ENCODE assay signal across 18 cellular contexts in genomic region chr11:114251797-114252327, GRCh38. TPM values are rescaled to one million over a fixed set of nuclear protein-coding genes. Genes with fewer than 3 reads are reported as not detected.
DNase-seq lines count a peak whose midpoint lies in the region; ATAC-seq and TF ChIP-seq lines count a peak whose summit lies in the region.
"Had no signal": no experiment of that assay in that cellular context is flagged by ENCODE, and none has a peak within 500 bp of the region (broad histone marks: within the 10 kb centered on the region; RNA-seq: fewer than 3 reads in every experiment).

No MANE protein-coding gene starts in this region.

- RAD21 ChIA-PET in HCT116 (lab: Charles Lee; ENCODE audit: low non-redundant PET in 1 of 2, low total read pairs in 2 of 2, uncharacterized antibody in 2 of 2, unreplicated experiment in 2 of 2) = no interaction called here

- CTCF ChIA-PET in HCT116 (lab: Charles Lee) = interaction anchor here (1.9 kb wide), 1 partner anchor 9 kb away, joined by 5 read pairs; no protein-coding TSS in a partner anchor
- CTCF ChIA-PET in naive thymus-derived CD4-positive, alpha-beta T cell (lab: Charles Lee) = interaction anchor here (0.6 to 2.8 kb wide), 2 partner anchors 9 to 89 kb away, joined by 3 to 14 read pairs; no protein-coding TSS in a partner anchor

- no peak overlapping the region for H3K4me3 Mint-ChIP-seq in naive thymus-derived CD4-positive, alpha-beta T cell
- H3K4me3 Mint-ChIP-seq: activated CD4-positive, alpha-beta T cell treated with anti-CD3 and anti-CD28 coated beads, Interleukin-2, amount 10 ng/mL, durations not matched to agents 24 days and 14 days; dendritic cell treated with granulocyte-macrophage colony-stimulating factor and Interleukin-4, amounts not matched to agents 40 ng/mL and 50 ng/mL, for 4 days; T-cell had no signal

- TF ChIP-seq CTCF in HCT116 (IDR thresholded peaks at IDR 0.05 in 2 of 3, conservative IDR thresholded peaks at IDR 0.05 in 1 of 3; ENCODE audit: borderline replicate concordance in 1 of 3, insufficient read depth in 1 of 3, low read depth in 2 of 3, low read length in 2 of 3) (no peak), heart left ventricle (IDR thresholded peaks at IDR 0.05) (no peak)

- H3K9me3 Mint-ChIP-seq in naive thymus-derived CD4-positive, alpha-beta T cell = peaks cover 0 to 3% (median 0%) of the 10 kb centered on the region in 11 donors
- H3K9me3 Mint-ChIP-seq: activated CD4-positive, alpha-beta T cell treated with anti-CD3 and anti-CD28 coated beads, Interleukin-2, amount 10 ng/mL, durations not matched to agents 24 days and 14 days; dendritic cell treated with granulocyte-macrophage colony-stimulating factor and Interleukin-4, amounts not matched to agents 40 ng/mL and 50 ng/mL, for 4 days; T-cell had no signal

- H3K36me3 Mint-ChIP-seq in naive thymus-derived CD4-positive, alpha-beta T cell = peaks cover 0 to 9% (median 4%) of the 10 kb centered on the region in 5 donors

- H3K4me1 Mint-ChIP-seq in naive thymus-derived CD4-positive, alpha-beta T cell = peaks cover 0 to 2% (median 0%) of the 10 kb centered on the region in 7 donors
- H3K4me1 Mint-ChIP-seq: activated CD4-positive, alpha-beta T cell treated with anti-CD3 and anti-CD28 coated beads, Interleukin-2, amount 10 ng/mL, durations not matched to agents 24 days and 14 days; T-cell had no signal

- ATAC-seq in HCT116 = peak; percentile 47; the same call in 1 of the 2 replicates
- ATAC-seq in heart left ventricle = no peak
- ATAC-seq in sciatic nerve = peak; percentile 1
- ATAC-seq in naive thymus-derived CD4-positive, alpha-beta T cell = no peak
- ATAC-seq: Panc1, T-cell had no signal

- H3K4me1 ChIP-seq in BLaER1 treated with 17β-estradiol and CSF1 and Interleukin-3, amounts not matched to agents 10 nM and 100 nM = peaks cover 0 to 28% (median 15%) of the 10 kb centered on the region in 10 experiments; a peak in 16 of 20 replicates
- no peaks in the 10 kb centered on the region for H3K4me1 ChIP-seq in HCT116 (ENCODE audit: control insufficient read depth in 1 of 2, insufficient read depth in 2 of 2, low read length in 2 of 2)
- peaks cover 0 to 63% (median 11%) of the 10 kb centered on the region in 12 donors for H3K4me1 ChIP-seq in heart left ventricle
- no peaks in the 10 kb centered on the region for H3K4me1 ChIP-seq in naive thymus-derived CD4-positive, alpha-beta T cell (ENCODE audit: control insufficient read depth in 2 of 2, insufficient read depth in 2 of 2, low read length in 2 of 2)

- no peaks in the 10 kb centered on the region for H3K36me3 ChIP-seq in BLaER1 treated with 17β-estradiol and CSF1 and Interleukin-3, amounts not matched to agents 10 nM and 100 nM
- H3K36me3 ChIP-seq in HCT116 (ENCODE audit: control insufficient read depth in 1 of 2, insufficient read depth in 2 of 2, low read length in 2 of 2) (no peaks in the 10 kb centered on the region), heart left ventricle (peaks cover 0 to 74% (median 51%) of the 10 kb centered on the region in 9 donors)
- H3K36me3 ChIP-seq in naive thymus-derived CD4-positive, alpha-beta T cell (ENCODE audit: control insufficient read depth in 2 of 3, insufficient read depth in 3 of 3, low read length in 3 of 3) = no peaks in the 10 kb centered on the region

- no peak for TF ChIP-seq RAD21 in HCT116 (IDR thresholded peaks at IDR 0.05; ENCODE audit: low read depth)

- H3K9me3 ChIP-seq in BLaER1 treated with 17β-estradiol and CSF1 and Interleukin-3, amounts not matched to agents 10 nM and 100 nM (replicated peaks in 1 of 11) = no peaks in the 10 kb centered on the region
- no peaks in the 10 kb centered on the region for H3K9me3 ChIP-seq in HCT116 (ENCODE audit: control insufficient read depth in 1 of 2, insufficient read depth in 1 of 2, low read depth in 1 of 2, low read length in 2 of 2)
- H3K9me3 ChIP-seq in heart left ventricle = no peaks in the 10 kb centered on the region
- no peaks in the 10 kb centered on the region for H3K9me3 ChIP-seq in naive thymus-derived CD4-positive, alpha-beta T cell (ENCODE audit: control insufficient read depth in 2 of 3, low read length in 3 of 3)

- no peak overlapping the region for H3K4me3 ChIP-seq in BLaER1 treated with 17β-estradiol and CSF1 and Interleukin-3, amounts not matched to agents 10 nM and 100 nM
- H3K4me3 ChIP-seq in HCT116 (replicated peaks in 1 of 2; ENCODE audit: low read depth in 1 of 2, low read length in 2 of 2) = no peak overlapping the region
- H3K4me3 ChIP-seq in heart left ventricle = no peak overlapping the region
- no peak overlapping the region for H3K4me3 ChIP-seq in naive thymus-derived CD4-positive, alpha-beta T cell (ENCODE audit: low read length)

- DNase-seq in HCT116 (ENCODE audit: low read depth, low spot score) (no peak), heart left ventricle (no peak), sciatic nerve (ENCODE audit: low spot score) (no peak), NCI-H146 (lab: John Stamatoyannopoulos, UW) (no peak), midbrain (lab: John Stamatoyannopoulos, UW) (no peak)
- DNase-seq in activated CD8-positive, alpha-beta memory T cell treated with anti-CD3 and anti-CD28 coated beads, Interleukin-2, amount 50 U/mL, for 4 hours = no peak
- no peak for DNase-seq in naive thymus-derived CD4-positive, alpha-beta T cell
- DNase-seq: activated CD4-positive, alpha-beta T cell treated with anti-CD3 and anti-CD28 coated beads, Interleukin-2, amount 10 ng/mL, durations not matched to agents 24 days and 14 days; activated T-cell treated with anti-CD3 and anti-CD28 coated beads, Interleukin-2, amount 50 U/mL, for 48 hours; amygdala; IMR-90; NCI-H1092 treated with DMSO at 0.1 percent for 48 hours; NCI-H446 treated with DMSO at 0.1 percent for 48 hours; T-cell had no signal

- POLR2A ChIA-PET in HCT116 (lab: Charles Lee) = no interaction called here
- POLR2A ChIA-PET in naive thymus-derived CD4-positive, alpha-beta T cell (lab: Charles Lee) = interaction anchor here (1.0 kb wide), 1 partner anchor 258 kb away, joined by 3 read pairs; no protein-coding TSS in a partner anchor

- H3K79me2 ChIP-seq in HCT116 (ENCODE audit: insufficient read depth, low read length) = no peaks in the 10 kb centered on the region

- H3K27me3 Mint-ChIP-seq in naive thymus-derived CD4-positive, alpha-beta T cell = peaks cover 0 to 3% (median 0%) of the 10 kb centered on the region in 5 donors
- H3K27me3 Mint-ChIP-seq: activated CD4-positive, alpha-beta T cell treated with anti-CD3 and anti-CD28 coated beads, Interleukin-2, amount 10 ng/mL, durations not matched to agents 24 days and 14 days; dendritic cell treated with granulocyte-macrophage colony-stimulating factor and Interleukin-4, amounts not matched to agents 40 ng/mL and 50 ng/mL, for 4 days; T-cell had no signal

- intact Hi-C loops in HCT116 (cut with micrococcal nuclease) (no loop called here), heart left ventricle (cut with DNase I) (loop anchor here in 2 of 10 donors (5.0 to 10.0 kb wide), 2 partner anchors 57 to 70 kb away; no protein-coding TSS in a partner anchor), sciatic nerve (cut with DNase I) (no loop called here)
- intact Hi-C loops in naive thymus-derived CD4-positive, alpha-beta T cell (cut with micrococcal nuclease) = loop anchor here in 1 of 2 donors (2.0 kb wide), 1 partner anchor 71 kb away; no protein-coding TSS in a partner anchor

- no peaks in the 10 kb centered on the region for H3K9me2 ChIP-seq in HCT116 (ENCODE audit: insufficient read depth)

- TF ChIP-seq POLR2A in HCT116 (IDR thresholded peaks at IDR 0.05; ENCODE audit: borderline replicate concordance, extremely low read depth, insufficient read depth, insufficient read length) (no peak), heart left ventricle (IDR thresholded peaks at IDR 0.05) (no peak)

- H3K27me3 ChIP-seq in BLaER1 treated with 17β-estradiol and CSF1 and Interleukin-3, amounts not matched to agents 10 nM and 100 nM = no peaks in the 10 kb centered on the region
- H3K27me3 ChIP-seq in HCT116 (ENCODE audit: insufficient read depth, low read length) = peaks cover 4% of the 10 kb centered on the region; the same call in 1 of the 2 replicates
- no peaks in the 10 kb centered on the region for H3K27me3 ChIP-seq in heart left ventricle
- H3K27me3 ChIP-seq in naive thymus-derived CD4-positive, alpha-beta T cell (ENCODE audit: control insufficient read depth in 2 of 2, insufficient read depth in 2 of 2, low read length in 2 of 2) = no peaks in the 10 kb centered on the region

- WGBS in heart left ventricle, 4 donors = 71 to 80% (median 77%) methylated on average over 9 of the region's 9 CpGs

- H2AFZ ChIP-seq in HCT116 (ENCODE audit: low read depth, low read length, poor library complexity, severe bottlenecking) = no peak overlapping the region

- no peak overlapping the region for H3K9ac ChIP-seq in BLaER1 treated with 17β-estradiol and CSF1 and Interleukin-3, amounts not matched to agents 10 nM and 100 nM
- H3K9ac ChIP-seq in HCT116 (ENCODE audit: low read length) = no peak overlapping the region

- no TSS peak for BruUV-seq in HCT116 (replicated peaks; lab: Mats Ljungman, UMichigan)

- no peak overlapping the region for H3K27ac ChIP-seq in BLaER1 treated with 17β-estradiol and CSF1 and Interleukin-3, amounts not matched to agents 10 nM and 100 nM
- no peak overlapping the region for H3K27ac ChIP-seq in HCT116 (ENCODE audit: low read depth, low read length)
- H3K27ac ChIP-seq in heart left ventricle = peak overlapping the region in 8 of 12 donors; percentile 35 to 67 (median 43)
- H3K27ac ChIP-seq in naive thymus-derived CD4-positive, alpha-beta T cell (ENCODE audit: low read depth, low read length) = no peak overlapping the region

- H3K27ac Mint-ChIP-seq in naive thymus-derived CD4-positive, alpha-beta T cell = no peak overlapping the region
- H3K27ac Mint-ChIP-seq: activated CD4-positive, alpha-beta T cell treated with anti-CD3 and anti-CD28 coated beads, Interleukin-2, amount 10 ng/mL, durations not matched to agents 24 days and 14 days; dendritic cell treated with granulocyte-macrophage colony-stimulating factor and Interleukin-4, amounts not matched to agents 40 ng/mL and 50 ng/mL, for 4 days had no signal

- H3K4me2 ChIP-seq in BLaER1 treated with 17β-estradiol and CSF1 and Interleukin-3, amounts not matched to agents 10 nM and 100 nM = peak overlapping the region in 8 of 11 experiments; percentile 40 to 82 (median 56); a peak in 16 of 22 replicates
- H3K4me2 ChIP-seq in HCT116 (ENCODE audit: low read length) = no peak overlapping the region

- 0 out of 22 replicates have a peak, but pooled peaks cover 0 to 4% (median 0%) of the 10 kb centered on the region in 11 experiments for H4K20me1 ChIP-seq in BLaER1 treated with 17β-estradiol and CSF1 and Interleukin-3, amounts not matched to agents 10 nM and 100 nM
- H4K20me1 ChIP-seq in HCT116 (ENCODE audit: insufficient read depth) = no peaks in the 10 kb centered on the region

TF ChIP-seq in HCT116, 20 proteins besides CTCF, POLR2A, EP300 and RAD21 (continues in another document):
- no peak for TF ChIP-seq ELF1 (IDR thresholded peaks at IDR 0.05; ENCODE audit: borderline replicate concordance, low read depth)
- no peak for TF ChIP-seq SP1 (IDR thresholded peaks at IDR 0.05; ENCODE audit: low read depth)

RNA-seq across cellular contexts. Expression of gene NNMT, which starts 44.3 kb away (rescaled TPM):
- not detected for total RNA-seq in HCT116 (2021; ENCODE audit: unreplicated experiment)
- not detected in 2 replicates for polyA plus RNA-seq in HCT116 (2012)
- 100 to 1,000 TPM in 1 of 9 donors, 10 to 100 TPM in 8; 12.4 to 146 (median 27.4) TPM for total RNA-seq in heart left ventricle
- polyA plus RNA-seq in heart left ventricle = 10 to 100 TPM; 27.9 to 76.3 TPM
- total RNA-seq in sciatic nerve = 322 TPM
- not detected for total RNA-seq in naive thymus-derived CD4-positive, alpha-beta T cell
- not detected for polyA plus RNA-seq in naive thymus-derived CD4-positive, alpha-beta T cell
- total RNA-seq: activated CD4-positive, alpha-beta T cell treated with anti-CD3 and anti-CD28 coated beads, Interleukin-2, amount 10 ng/mL, durations not matched to agents 24 days and 14 days; temporal lobe had no signal

Comparison
In these comparisons a context has a peak if more than half of its experiments do, and no peak if none do; other contexts are left out.
1. H3K27ac ChIP-seq: peak in heart left ventricle (8 of 12); none in BLaER1 treated with 17β-estradiol and CSF1 and Interleukin-3, amounts not matched to agents 10 nM and 100 nM (0 of 11), HCT116 (single experiment) and naive thymus-derived CD4-positive, alpha-beta T cell (single experiment).
2. ATAC-seq: peak in HCT116 (single experiment) and sciatic nerve (single experiment); none in heart left ventricle (0 of 4) and naive thymus-derived CD4-positive, alpha-beta T cell (single experiment).